ENCODE assay signal across 1 cellular context in the genomic region with DNA sequence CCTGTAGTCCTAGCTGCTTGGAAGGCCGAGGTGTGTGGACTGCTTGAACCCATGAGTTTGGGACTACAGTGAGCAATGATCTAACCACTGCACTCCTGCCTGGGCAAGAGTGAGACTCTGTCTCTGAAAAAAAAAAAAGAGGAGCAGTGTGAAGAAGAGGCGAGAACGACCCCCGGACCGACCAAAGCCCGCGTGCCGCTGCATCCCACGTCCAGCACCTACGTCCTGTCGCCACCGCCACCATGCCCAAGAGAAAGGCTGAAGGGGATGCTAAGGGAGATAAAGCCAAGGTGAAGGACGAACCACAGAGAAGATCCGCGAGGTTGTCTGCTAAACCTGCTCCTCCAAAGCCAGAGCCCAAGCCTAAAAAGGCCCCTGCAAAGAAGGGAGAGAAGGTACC.
A peak's percentile ranks its signal among the peaks of the same experiment; 100 is the strongest.
DNase-seq lines count a peak whose midpoint lies in the region; TF ChIP-seq lines count a peak whose summit lies in the region.
"Not testable (repeated sequence)": the region's sequence is repeated elsewhere in the genome, so short reads cannot be mapped to it uniquely, and the experiment has no call there.

No MANE protein-coding gene starts in this region.

- not testable (repeated sequence) for H3K4me1 Mint-ChIP-seq in progenitor cell of endocrine pancreas (ENCODE audit: low read depth)

- not testable (repeated sequence) for H3K27me3 Mint-ChIP-seq in progenitor cell of endocrine pancreas

- not testable (repeated sequence) for H3K4me3 Mint-ChIP-seq in progenitor cell of endocrine pancreas (ENCODE audit: low read depth)

- not testable (repeated sequence) for DNase-seq in progenitor cell of endocrine pancreas (ENCODE audit: low spot score, unreplicated experiment)

- peak overlapping the region; percentile 41 for H3K27ac Mint-ChIP-seq in progenitor cell of endocrine pancreas

- not testable (repeated sequence) for H3K9me3 Mint-ChIP-seq in progenitor cell of endocrine pancreas (ENCODE audit: low read depth)

- not testable (repeated sequence) for TF ChIP-seq CTCF in progenitor cell of endocrine pancreas (IDR thresholded peaks at IDR 0.05; ENCODE audit: unreplicated experiment)

- H3K36me3 Mint-ChIP-seq in progenitor cell of endocrine pancreas (ENCODE audit: insufficient read depth), result peaks cover 52% of the 10 kb centered on the region
